ENCODE assay signal across 11 cellular contexts in genomic region chr6:56752009-56752408, GRCh38.
DNase-seq lines count a peak whose midpoint lies in the region; ATAC-seq and TF ChIP-seq lines count a peak whose summit lies in the region.
"Had no signal": no experiment of that assay in that cellular context is flagged by ENCODE, and none has a peak within 500 bp of the region (broad histone marks: within the 10 kb centered on the region; RNA-seq: fewer than 3 reads in every experiment).

No MANE protein-coding gene starts in this region.

- no peak for TF ChIP-seq CTCF in choroid plexus epithelial cell (conservative IDR thresholded peaks at IDR 0.05; ENCODE audit: low read depth, low read length)

- H3K18ac ChIP-seq in mesendoderm (ENCODE audit: low read length), result no peak overlapping the region

- no peak overlapping the region for H2BK120ac ChIP-seq in mesendoderm (ENCODE audit: low read depth, low read length)

- peaks cover 9% of the 10 kb centered on the region for H3K4me1 ChIP-seq in mesendoderm (ENCODE audit: control insufficient read depth, low read depth, low read length)

- no peak overlapping the region for H3K9ac ChIP-seq in mesendoderm (ENCODE audit: low read length)

- H3K4me2 ChIP-seq in mesendoderm (ENCODE audit: low read length), result no peak overlapping the region

- no peak overlapping the region for H2AK5ac ChIP-seq in mesendoderm (ENCODE audit: low read length)

- no peak overlapping the region for H3K56ac ChIP-seq in mesendoderm (ENCODE audit: low read length)

- ATAC-seq in HG03139 (IDR thresholded peaks at IDR 0.05; ENCODE audit: unreplicated experiment) (no peak), HG02973 (IDR thresholded peaks at IDR 0.05; ENCODE audit: unreplicated experiment) (no peak), GM19351 (IDR thresholded peaks at IDR 0.05; ENCODE audit: unreplicated experiment) (no peak)

- no peak overlapping the region for H2BK15ac ChIP-seq in mesendoderm (replicated peaks; ENCODE audit: low read depth)

- no peak overlapping the region for H3K23ac ChIP-seq in mesendoderm (ENCODE audit: low read length)

- H3K4me3 ChIP-seq in choroid plexus epithelial cell (ENCODE audit: low read depth, low read length) (no peak overlapping the region), mesendoderm (ENCODE audit: low read length) (no peak overlapping the region)

- H2BK5ac ChIP-seq in mesendoderm (ENCODE audit: low read length), result no peak overlapping the region

- H4K5ac ChIP-seq in mesendoderm (ENCODE audit: low read length), result no peak overlapping the region

- H3K36me3 ChIP-seq in mesendoderm (ENCODE audit: control insufficient read depth, insufficient read depth, low read length), result no peaks in the 10 kb centered on the region

- no peak overlapping the region for H3K27ac ChIP-seq in mesendoderm (ENCODE audit: low read depth, low read length)

- H3K79me1 ChIP-seq in mesendoderm (ENCODE audit: low read length), result peaks cover 8% of the 10 kb centered on the region

- H3K79me2 ChIP-seq in mesendoderm (ENCODE audit: control insufficient read depth, insufficient read depth, low read length), result peaks cover 19% of the 10 kb centered on the region

- H4K8ac ChIP-seq in mesendoderm (ENCODE audit: low read depth, low read length), result no peak overlapping the region

- no peaks in the 10 kb centered on the region for H3K27me3 ChIP-seq in mesendoderm (ENCODE audit: insufficient read depth, low read length, poor library complexity)

- no peak overlapping the region for H3K4ac ChIP-seq in mesendoderm (ENCODE audit: low read depth, low read length)

- DNase-seq in EL (peak; percentile 80), M059J (ENCODE audit: low read depth) (peak; percentile 95), choroid plexus epithelial cell (ENCODE audit: low read depth) (peak; percentile 71), mesendoderm (peak; percentile 92)
- DNase-seq in activated CD8-positive, alpha-beta memory T cell treated with anti-CD3 and anti-CD28 coated beads for 24 hours, result no peak
- DNase-seq: activated naive CD8-positive, alpha-beta T cell treated with anti-CD3 and anti-CD28 coated beads, Interleukin-2, amount 10 ng/mL, durations not matched to agents 7 days and 5 days; Kasumi-1; stimulated activated CD4-positive, alpha-beta T cell treated with anti-CD3 and anti-CD28 coated beads, Interleukin-1b, Interleukin-23, amount 100 ng/mL, for 48 hours had no signal
